ENCODE assay signal across 8 cellular contexts in genomic region chr13:74062933-74063332, GRCh38.
DNase-seq lines count a peak whose midpoint lies in the region; ATAC-seq and TF ChIP-seq lines count a peak whose summit lies in the region.

No MANE protein-coding gene starts in this region.

- H3K4me1 ChIP-seq in right atrium auricular region, result peaks cover 0 to 63% of the 10 kb centered on the region in 2 donors

- TF ChIP-seq CTCF in AG04450 (IDR thresholded peaks at IDR 0.05; ENCODE audit: low read depth, low read length) (no peak), right atrium auricular region (IDR thresholded peaks at IDR 0.05) (no peak)

- ATAC-seq in GM19324 (IDR thresholded peaks at IDR 0.05; ENCODE audit: low FRiP score, unreplicated experiment), result peak; percentile 68
- ATAC-seq in HG03342 (IDR thresholded peaks at IDR 0.05; ENCODE audit: unreplicated experiment), result peak; percentile 79

- CTCF ChIA-PET in AG04450 (lab: Charles Lee), result no interaction called here

- no peaks in the 10 kb centered on the region for H3K36me3 ChIP-seq in right atrium auricular region

- POLR2A ChIA-PET in AG04450 (lab: Yijun Ruan, JAX), result no interaction called here

- H3K27me3 ChIP-seq in AG04450 (ENCODE audit: control insufficient read depth, insufficient read depth, low read length) (no peaks in the 10 kb centered on the region), right atrium auricular region (no peaks in the 10 kb centered on the region)

- no peak for DNase-seq in AG04450 (ENCODE audit: low read depth, low spot score)
- DNase-seq in activated T-cell treated with anti-CD3 and anti-CD28 coated beads, Interleukin-2, amount 50 U/mL, for 48 hours, result peak; percentile 34 to 55
- peak; percentile 75 for DNase-seq in right atrium auricular region (ENCODE audit: low spot score)
- DNase-seq in stimulated activated CD4-positive, alpha-beta T cell treated with anti-CD3 and anti-CD28 coated beads, Interleukin-2, amount 100 ng/mL, for 48 hours, result peak; percentile 8 to 26
- DNase-seq in DMS53 treated with DMSO at 0.1 percent for 48 hours (lab: John Stamatoyannopoulos, UW; ENCODE audit: unreplicated experiment), result no peak
- DNase-seq in NCI-H524 treated with DMSO at 0.1 percent for 48 hours (lab: John Stamatoyannopoulos, UW), result no peak

- peak overlapping the region; percentile 37 for H3K4me3 ChIP-seq in AG04450 (ENCODE audit: low read depth, low read length)
- H3K4me3 ChIP-seq in right atrium auricular region, result peak overlapping the region; percentile 3 to 32

- peak overlapping the region; percentile 54 for H3K27ac ChIP-seq in AG04450 (ENCODE audit: low read depth, low read length)
- H3K27ac ChIP-seq in right atrium auricular region, result peak overlapping the region; percentile 79 to 93

- no peaks in the 10 kb centered on the region for H3K9me3 ChIP-seq in AG04450 (ENCODE audit: control insufficient read depth, insufficient read depth, low read length)
- no peaks in the 10 kb centered on the region for H3K9me3 ChIP-seq in right atrium auricular region

Comparison
In these comparisons a context has a peak if more than half of its experiments do, and no peak if none do; other contexts are left out.
1. DNase-seq: peak in activated T-cell treated with anti-CD3 and anti-CD28 coated beads, Interleukin-2, amount 50 U/mL, for 48 hours (2 of 2), right atrium auricular region (single experiment) and stimulated activated CD4-positive, alpha-beta T cell treated with anti-CD3 and anti-CD28 coated beads, Interleukin-2, amount 100 ng/mL, for 48 hours (2 of 2); none in AG04450 (single experiment), DMS53 treated with DMSO at 0.1 percent for 48 hours (single experiment) and NCI-H524 treated with DMSO at 0.1 percent for 48 hours (single experiment).